ENCODE assay signal across 1 cellular context in genomic region chr12:54948171-54948570, GRCh38.
TF ChIP-seq lines count a peak whose summit lies in the region.

No MANE protein-coding gene starts in this region.

TF ChIP-seq in GM23338, 12 proteins besides CTCF, POLR2A, EP300 and RAD21 (continued from another document):
- TF ChIP-seq, protein P1, sequence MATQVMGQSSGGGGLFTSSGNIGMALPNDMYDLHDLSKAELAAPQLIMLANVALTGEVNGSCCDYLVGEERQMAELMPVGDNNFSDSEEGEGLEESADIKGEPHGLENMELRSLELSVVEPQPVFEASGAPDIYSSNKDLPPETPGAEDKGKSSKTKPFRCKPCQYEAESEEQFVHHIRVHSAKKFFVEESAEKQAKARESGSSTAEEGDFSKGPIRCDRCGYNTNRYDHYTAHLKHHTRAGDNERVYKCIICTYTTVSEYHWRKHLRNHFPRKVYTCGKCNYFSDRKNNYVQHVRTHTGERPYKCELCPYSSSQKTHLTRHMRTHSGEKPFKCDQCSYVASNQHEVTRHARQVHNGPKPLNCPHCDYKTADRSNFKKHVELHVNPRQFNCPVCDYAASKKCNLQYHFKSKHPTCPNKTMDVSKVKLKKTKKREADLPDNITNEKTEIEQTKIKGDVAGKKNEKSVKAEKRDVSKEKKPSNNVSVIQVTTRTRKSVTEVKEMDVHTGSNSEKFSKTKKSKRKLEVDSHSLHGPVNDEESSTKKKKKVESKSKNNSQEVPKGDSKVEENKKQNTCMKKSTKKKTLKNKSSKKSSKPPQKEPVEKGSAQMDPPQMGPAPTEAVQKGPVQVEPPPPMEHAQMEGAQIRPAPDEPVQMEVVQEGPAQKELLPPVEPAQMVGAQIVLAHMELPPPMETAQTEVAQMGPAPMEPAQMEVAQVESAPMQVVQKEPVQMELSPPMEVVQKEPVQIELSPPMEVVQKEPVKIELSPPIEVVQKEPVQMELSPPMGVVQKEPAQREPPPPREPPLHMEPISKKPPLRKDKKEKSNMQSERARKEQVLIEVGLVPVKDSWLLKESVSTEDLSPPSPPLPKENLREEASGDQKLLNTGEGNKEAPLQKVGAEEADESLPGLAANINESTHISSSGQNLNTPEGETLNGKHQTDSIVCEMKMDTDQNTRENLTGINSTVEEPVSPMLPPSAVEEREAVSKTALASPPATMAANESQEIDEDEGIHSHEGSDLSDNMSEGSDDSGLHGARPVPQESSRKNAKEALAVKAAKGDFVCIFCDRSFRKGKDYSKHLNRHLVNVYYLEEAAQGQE (IDR thresholded peaks at IDR 0.05; ENCODE audit: unreplicated experiment): no peak
- TF ChIP-seq CREB1 (CRISPR knock-in tag; IDR thresholded peaks at IDR 0.05; ENCODE audit: low read depth): no peak
- TF ChIP-seq ZNF114 (CRISPR knock-in tag; IDR thresholded peaks at IDR 0.05): no peak
- TF ChIP-seq STAT1 (IDR thresholded peaks at IDR 0.05; ENCODE audit: unreplicated experiment): no peak
- no peak for TF ChIP-seq ZNF462 (CRISPR knock-in tag; IDR thresholded peaks at IDR 0.05)
